8 cellular contexts compared by ENCODE assay signal in the genomic region with DNA sequence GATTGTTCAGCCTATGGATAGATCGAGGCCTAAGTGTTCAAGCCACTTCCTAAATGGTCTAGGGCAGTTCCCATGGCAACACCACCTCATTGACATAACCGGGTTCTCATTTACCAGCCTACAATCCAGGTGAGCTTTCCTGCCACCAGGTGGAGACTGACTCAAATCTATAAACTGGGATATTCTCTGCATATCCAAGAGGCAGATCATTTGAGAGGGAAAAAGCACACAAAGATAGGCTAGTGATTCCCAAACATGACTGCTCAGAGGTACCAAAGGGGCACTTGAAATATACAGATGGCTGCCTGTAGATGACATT.
DNase-seq lines count a peak whose midpoint lies in the region; ATAC-seq and TF ChIP-seq lines count a peak whose summit lies in the region.

No MANE protein-coding gene starts in this region.

- CTCF ChIA-PET in HEK293T (lab: Yijun Ruan, JAX): no interaction called here

- H2AFZ ChIP-seq in smooth muscle cell (ENCODE audit: low read depth): no peak overlapping the region

- no peak overlapping the region for H3K4me2 ChIP-seq in smooth muscle cell

- DNase-seq in Daoy (ENCODE audit: low read depth) (peak; percentile 11), HEK293T (ENCODE audit: extremely low spot score) (peak; percentile 22), NCI-H526 treated with DMSO at 0.1 percent for 48 hours (lab: John Stamatoyannopoulos, UW) (peak; percentile 46), esophagus squamous epithelium (lab: John Stamatoyannopoulos, UW) (no peak), smooth muscle cell (lab: John Stamatoyannopoulos, UW; ENCODE audit: unreplicated experiment) (no peak), immature natural killer cell (no peak)
- DNase-seq in activated naive CD8-positive, alpha-beta T cell treated with anti-CD3 and anti-CD28 coated beads for 36 hours: no peak

- H3K4me3 Mint-ChIP-seq in immature natural killer cell: no peak overlapping the region
- H3K4me3 Mint-ChIP-seq in activated naive CD8-positive, alpha-beta T cell treated with anti-CD3 and anti-CD28 coated beads for 36 hours: no peak overlapping the region

- no peak for ATAC-seq in GM18861 (IDR thresholded peaks at IDR 0.05; ENCODE audit: unreplicated experiment)

- no peaks in the 10 kb centered on the region for H3K4me1 Mint-ChIP-seq in immature natural killer cell
- H3K4me1 Mint-ChIP-seq in activated naive CD8-positive, alpha-beta T cell treated with anti-CD3 and anti-CD28 coated beads for 36 hours: peaks cover 7% of the 10 kb centered on the region

- no peak overlapping the region for H3K27ac ChIP-seq in esophagus squamous epithelium
- no peak overlapping the region for H3K27ac ChIP-seq in smooth muscle cell (ENCODE audit: low read depth)

- H3K4me1 ChIP-seq in esophagus squamous epithelium (peaks cover 0 to 16% (median 0%) of the 10 kb centered on the region in 3 donors), smooth muscle cell (ENCODE audit: low read depth) (no peaks in the 10 kb centered on the region)

- intact Hi-C loops in esophagus squamous epithelium (cut with DNase I): no loop called here

- peaks cover 0 to 15% (median 0%) of the 10 kb centered on the region in 3 donors for H3K27me3 Mint-ChIP-seq in immature natural killer cell (ENCODE audit: low read depth in 3 of 3)
- H3K27me3 Mint-ChIP-seq in activated naive CD8-positive, alpha-beta T cell treated with anti-CD3 and anti-CD28 coated beads for 36 hours: no peaks in the 10 kb centered on the region

- POLR2A ChIA-PET in HEK293T (lab: Yijun Ruan, JAX): no interaction called here

- H3K9me3 Mint-ChIP-seq in immature natural killer cell: no peaks in the 10 kb centered on the region
- no peaks in the 10 kb centered on the region for H3K9me3 Mint-ChIP-seq in activated naive CD8-positive, alpha-beta T cell treated with anti-CD3 and anti-CD28 coated beads for 36 hours

- no peaks in the 10 kb centered on the region for H3K36me3 Mint-ChIP-seq in immature natural killer cell
- H3K36me3 Mint-ChIP-seq in activated naive CD8-positive, alpha-beta T cell treated with anti-CD3 and anti-CD28 coated beads for 36 hours: no peaks in the 10 kb centered on the region

- no peaks in the 10 kb centered on the region for H3F3A ChIP-seq in smooth muscle cell (ENCODE audit: low read depth)

- WGBS in esophagus squamous epithelium, 2 donors: 14 to 58% methylated on average over 1 to 2 of the region's 2 CpGs
- WGBS in smooth muscle cell (ENCODE audit: low lambda C conversion rate): 21% methylated on average over 2 of the region's 2 CpGs

- H3K27ac Mint-ChIP-seq in immature natural killer cell: no peak overlapping the region
- no peak overlapping the region for H3K27ac Mint-ChIP-seq in activated naive CD8-positive, alpha-beta T cell treated with anti-CD3 and anti-CD28 coated beads for 36 hours

- H3K9ac ChIP-seq in smooth muscle cell (ENCODE audit: low read depth): no peak overlapping the region

- TF ChIP-seq CTCF in esophagus squamous epithelium (IDR thresholded peaks at IDR 0.05) (peak in 5 of 6 experiments; percentile 38 to 74 (median 57)), smooth muscle cell (IDR thresholded peaks at IDR 0.05; ENCODE audit: borderline replicate concordance, insufficient read depth, poor library complexity, severe bottlenecking) (peak; percentile 38)

- H3K36me3 ChIP-seq in esophagus squamous epithelium (no peaks in the 10 kb centered on the region), smooth muscle cell (ENCODE audit: low read depth) (no peaks in the 10 kb centered on the region)

- H3K9me3 ChIP-seq in esophagus squamous epithelium (no peaks in the 10 kb centered on the region), smooth muscle cell (replicated peaks; ENCODE audit: low read depth) (no peaks in the 10 kb centered on the region)

- H3K27me3 ChIP-seq in esophagus squamous epithelium: no peaks in the 10 kb centered on the region
- peaks cover 13% of the 10 kb centered on the region for H3K27me3 ChIP-seq in smooth muscle cell (ENCODE audit: low read depth)

- no peaks in the 10 kb centered on the region for H4K20me1 ChIP-seq in smooth muscle cell (ENCODE audit: low read depth)

- H3K4me3 ChIP-seq in esophagus squamous epithelium (no peak overlapping the region), smooth muscle cell (no peak overlapping the region)

- no peak for TF ChIP-seq POLR2A in esophagus squamous epithelium (IDR thresholded peaks at IDR 0.05)

- H3K79me2 ChIP-seq in smooth muscle cell (ENCODE audit: low read depth): no peaks in the 10 kb centered on the region

TF ChIP-seq in HEK293T, 16 proteins besides CTCF, POLR2A, EP300 and RAD21:
- no peak for TF ChIP-seq SUZ12 (IDR thresholded peaks at IDR 0.05)
- no peak for TF ChIP-seq ARNT (IDR thresholded peaks at IDR 0.05)
- TF ChIP-seq CTBP1 (IDR thresholded peaks at IDR 0.05; ENCODE audit: borderline replicate concordance): no peak

Comparison
In these comparisons a context has a peak if more than half of its experiments do, and no peak if none do; other contexts are left out.
1. DNase-seq: peak in Daoy (single experiment), HEK293T (single experiment) and NCI-H526 treated with DMSO at 0.1 percent for 48 hours (single experiment); none in esophagus squamous epithelium (single experiment), smooth muscle cell (single experiment), immature natural killer cell (0 of 3) and activated naive CD8-positive, alpha-beta T cell treated with anti-CD3 and anti-CD28 coated beads for 36 hours (single experiment).